Comparison of ENCODE assay signal across 9 cellular contexts in the genomic region with DNA sequence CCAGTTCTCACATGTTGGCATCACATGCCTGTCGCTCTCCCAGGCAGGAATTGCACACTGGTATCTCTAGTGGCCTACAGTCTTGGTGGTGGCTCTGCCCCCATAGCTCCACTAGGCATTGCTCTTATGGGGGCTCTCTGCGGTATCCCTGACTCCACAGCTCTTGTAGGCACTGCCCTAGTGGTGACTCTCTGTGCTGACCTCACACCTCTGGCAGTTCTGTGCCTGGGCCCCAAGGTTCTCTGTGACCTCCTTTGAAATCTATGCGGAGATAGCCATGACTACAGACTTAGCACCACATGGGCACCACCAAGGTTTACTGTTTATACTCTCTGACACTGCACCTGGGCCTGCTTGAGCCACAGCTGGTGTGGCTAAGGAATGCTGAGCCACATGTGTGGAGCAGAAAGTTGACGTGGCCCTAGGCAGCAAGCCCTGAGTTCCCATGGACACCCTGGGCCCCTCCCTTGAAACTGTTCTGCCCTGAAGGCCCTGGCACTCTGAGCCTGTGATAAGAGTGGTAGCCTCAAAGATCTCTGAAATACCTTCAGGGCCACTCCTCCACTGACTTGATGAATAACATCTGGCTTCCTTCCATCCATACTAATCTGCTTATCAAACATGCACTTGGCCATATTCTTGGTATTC. TPM values are rescaled to one million over a fixed set of nuclear protein-coding genes. Genes with fewer than 3 reads are reported as not detected.
DNase-seq lines count a peak whose midpoint lies in the region; ATAC-seq and TF ChIP-seq lines count a peak whose summit lies in the region.
"Had no signal": no experiment of that assay in that cellular context is flagged by ENCODE, and none has a peak within 500 bp of the region (broad histone marks: within the 10 kb centered on the region; RNA-seq: fewer than 3 reads in every experiment).

No MANE protein-coding gene starts in this region.

- no peak overlapping the region for H3K9ac ChIP-seq in trophoblast cell (ENCODE audit: low read length)
- H3K9ac ChIP-seq: KMS-11 had no signal

- no peaks in the 10 kb centered on the region for H3K9me3 ChIP-seq in trophoblast cell (ENCODE audit: insufficient read depth, low read depth, low read length)

- H3K4me3 Mint-ChIP-seq in Calu3 (ENCODE audit: low read depth, unreplicated experiment) (no peak overlapping the region), WTC11 (no peak overlapping the region)

- no peak overlapping the region for H4K8ac ChIP-seq in trophoblast cell (ENCODE audit: low read depth, low read length)

- no peaks in the 10 kb centered on the region for H3K27me3 ChIP-seq in trophoblast cell (ENCODE audit: insufficient read depth, low read length)

- H2BK5ac ChIP-seq in trophoblast cell (ENCODE audit: low read depth, low read length, poor library complexity) = no peak overlapping the region

- H4K12ac ChIP-seq in trophoblast cell (ENCODE audit: low read depth, low read length) = no peak overlapping the region

- no peak overlapping the region for H3K4ac ChIP-seq in trophoblast cell (ENCODE audit: low read depth, low read length)

- no CpG with 5 or more reads among the region's 4 CpGs for WGBS in trophoblast cell (ENCODE audit: extremely low coverage, insufficient coverage, insufficient read length)

- ATAC-seq in WTC11 (peak; percentile 70), Right ventricle myocardium superior (ENCODE audit: poor library complexity) (peak; percentile 62)

- DNase-seq in Calu3 (peak; percentile 23), WTC11 (ENCODE audit: low spot score) (no peak), Right ventricle myocardium superior (no peak), trophoblast cell (peak; percentile 86 to 95), activated gamma-delta T cell (lab: John Stamatoyannopoulos, UW) (no peak), HuH-7.5 (ENCODE audit: low spot score) (no peak), HCEC 1CT (no peak), medulla oblongata (ENCODE audit: extremely low spot score) (no peak)

- no peaks in the 10 kb centered on the region for H3K79me2 ChIP-seq in trophoblast cell (ENCODE audit: control insufficient read depth, insufficient read depth, low read length, poor library complexity)

- H2BK120ac ChIP-seq in trophoblast cell (ENCODE audit: insufficient read depth, low read length, poor library complexity) = no peak overlapping the region

- CTCF ChIA-PET in Calu3 (lab: Charles Lee) (no interaction called here), WTC11 (lab: Charles Lee) (interaction anchor here (0.6 to 1.3 kb wide), 3 partner anchors 21 to 395 kb away, joined by 3 to 4 read pairs (median 4); no protein-coding TSS in a partner anchor)

- no peak overlapping the region for H4K91ac ChIP-seq in trophoblast cell (ENCODE audit: low read depth, low read length)

- H3K23ac ChIP-seq in trophoblast cell (ENCODE audit: low read length) = no peak overlapping the region

- no peak overlapping the region for H2AK5ac ChIP-seq in trophoblast cell (ENCODE audit: low read length)

- H3K79me1 ChIP-seq in trophoblast cell (ENCODE audit: low read length) = no peaks in the 10 kb centered on the region

- POLR2A ChIA-PET in WTC11 (lab: Charles Lee) = no interaction called here

- intact Hi-C loops in Calu3 (cut with micrococcal nuclease; ENCODE audit: unreplicated experiment) (no loop called here), Right ventricle myocardium superior (cut with DNase I) (no loop called here)

- peaks cover 13% of the 10 kb centered on the region for H3K4me1 Mint-ChIP-seq in Calu3 (ENCODE audit: low read depth, unreplicated experiment)
- no peaks in the 10 kb centered on the region for H3K4me1 Mint-ChIP-seq in WTC11

- H3K4me1 ChIP-seq in trophoblast cell (ENCODE audit: control insufficient read depth in 1 of 2, insufficient read depth in 2 of 2, low read length in 2 of 2) = peaks cover 0 to 2% of the 10 kb centered on the region in 2 experiments

- H3K4me3 ChIP-seq in trophoblast cell (ENCODE audit: low read depth, low read length) = no peak overlapping the region

- no peak overlapping the region for H3K4me2 ChIP-seq in trophoblast cell (ENCODE audit: low read length)
- H3K4me2 ChIP-seq: KMS-11 had no signal

- BruUV-seq in Calu3 (replicated peaks; lab: Mats Ljungman, UMichigan) = no TSS peak

- H2BK12ac ChIP-seq in trophoblast cell (ENCODE audit: low read length) = no peak overlapping the region

- H3K36me3 Mint-ChIP-seq in Calu3 (ENCODE audit: insufficient read depth, unreplicated experiment) = no peaks in the 10 kb centered on the region
- no peaks in the 10 kb centered on the region for H3K36me3 Mint-ChIP-seq in WTC11

- H3K27me3 Mint-ChIP-seq in Calu3 (ENCODE audit: unreplicated experiment) = no peaks in the 10 kb centered on the region
- H3K27me3 Mint-ChIP-seq in WTC11 (ENCODE audit: low read depth) = no peaks in the 10 kb centered on the region; the same call in 1 of the 2 replicates

- H3K14ac ChIP-seq in trophoblast cell (ENCODE audit: low read length) = no peak overlapping the region

- no peaks in the 10 kb centered on the region for H3K36me3 ChIP-seq in trophoblast cell (ENCODE audit: control insufficient read depth in 1 of 2, insufficient read depth in 2 of 2, low read length in 2 of 2)

- no peak overlapping the region for H3K27ac Mint-ChIP-seq in Calu3 (ENCODE audit: unreplicated experiment)
- H3K27ac Mint-ChIP-seq in WTC11 = no peak overlapping the region

- TF ChIP-seq CTCF in Calu3 (IDR thresholded peaks at IDR 0.05; ENCODE audit: unreplicated experiment) = no peak
- no peak for TF ChIP-seq CTCF in WTC11 (IDR thresholded peaks at IDR 0.05)

- no peak overlapping the region for H3K27ac ChIP-seq in trophoblast cell (ENCODE audit: low read depth, low read length)
- H3K27ac ChIP-seq: KMS-11 had no signal

- no peak overlapping the region for H2AFZ ChIP-seq in trophoblast cell (ENCODE audit: insufficient read depth, low read length, poor library complexity)

- H3K9me3 Mint-ChIP-seq in Calu3 (ENCODE audit: low read depth, unreplicated experiment) (no peaks in the 10 kb centered on the region), WTC11 (no peaks in the 10 kb centered on the region)

- no peak overlapping the region for H3K18ac ChIP-seq in trophoblast cell (ENCODE audit: low read length)

TF ChIP-seq in WTC11, 78 proteins besides CTCF, POLR2A, EP300 and RAD21:
- TF ChIP-seq TCF7 (CRISPR knock-in tag; IDR thresholded peaks at IDR 0.05; ENCODE audit: low read depth) = no peak

RNA-seq across cellular contexts. Expression of a gene that starts 8.0 kb away (rescaled TPM):
- not detected in 2 replicates for total RNA-seq in Calu3 (2022)
- total RNA-seq in WTC11 (2021) = 0.34 to 1.4 TPM (median 0.59 TPM) in 3 replicates
- 0.65 TPM for total RNA-seq in Right ventricle myocardium superior
- 0.40 TPM in 2 replicates for polyA plus RNA-seq in trophoblast cell (2013)

Comparison
In these comparisons a context has a peak if more than half of its experiments do, and no peak if none do; other contexts are left out.
1. DNase-seq: peak in Calu3 (single experiment) and trophoblast cell (2 of 2); none in WTC11 (single experiment), Right ventricle myocardium superior (single experiment), activated gamma-delta T cell (single experiment), HuH-7.5 (single experiment), HCEC 1CT (single experiment) and medulla oblongata (single experiment).